Comparison of ENCODE assay signal across 27 cellular contexts in genomic region chr17:22128171-22128570, GRCh38.
"Had no signal": no experiment of that assay in that cellular context is flagged by ENCODE, and none has a peak within 500 bp of the region (broad histone marks: within the 10 kb centered on the region; RNA-seq: fewer than 3 reads in every experiment).

No MANE protein-coding gene starts in this region.

- H3K36me3 ChIP-seq: stomach, suprapubic skin, thoracic aorta, thyroid gland, tibial artery, tibial nerve, transverse colon, upper lobe of left lung, upper lobe of right lung, uterus, vagina had no signal

- H3K27ac ChIP-seq: stomach, suprapubic skin, testis, thoracic aorta, thyroid gland, tibial artery, tibial nerve, transverse colon, upper lobe of left lung, upper lobe of right lung, uterus, vagina had no signal

- H3K27me3 ChIP-seq: stomach, suprapubic skin, testis, thyroid gland, tibial artery, tibial nerve, transverse colon, upper lobe of left lung, upper lobe of right lung, uterus, vagina had no signal

- H3K9me3 ChIP-seq: testis, thyroid gland, tibial artery, tibial nerve, upper lobe of right lung, vagina had no signal

- DNase-seq: stimulated activated CD4-positive, alpha-beta T cell treated with anti-CD3 and anti-CD28 coated beads, Interleukin-2, amount 100 ng/mL, for 48 hours; stimulated activated CD4-positive, alpha-beta T cell treated with anti-CD3 and anti-CD28 coated beads, Interleukin-4, amount 100 ng/mL, for 1 hour; stimulated activated CD4-positive, alpha-beta T cell treated with anti-CD3 and anti-CD28 coated beads, Interleukin-4, amount 100 ng/mL, for 24 hours; stimulated activated CD4-positive, alpha-beta T cell treated with anti-CD3 and anti-CD28 coated beads, Interleukin-4, amount 100 ng/mL, for 4 hours; stimulated activated CD8-positive, alpha-beta memory T cell treated with anti-CD3 and anti-CD28 coated beads, Interleukin-4, amount 100 ng/mL, for 48 hours; stimulated activated naive B cell treated with anti-CD40 and anti-IgM and Interleukin-4, amounts not matched to agents 10 μg/mL and 1 μg/mL and 100 μg/mL, for 72 hours; stimulated activated naive CD4-positive, alpha-beta T cell; stimulated activated naive CD4-positive, alpha-beta T cell treated with Interleukin-2 at 50 U/mL for 16 hours; stimulated activated naive CD8-positive, alpha-beta T cell treated with anti-CD3 and anti-CD28 coated beads, Interleukin-15, amount 100 ng/mL, for 72 hours; stimulated activated naive CD8-positive, alpha-beta T cell treated with anti-CD3 and anti-CD28 coated beads, Interleukin-15, Interleukin-2, amounts not matched to agents 100 U/mL and 50 U/mL, for 24 hours; stomach; substantia nigra; testis; thyroid gland; tibial artery; transverse colon; trophoblast cell; upper lobe of left lung; upper lobe of right lung; uterus had no signal

- H3K4me1 ChIP-seq: stomach, suprapubic skin, testis, thyroid gland, tibial artery, tibial nerve, transverse colon, upper lobe of left lung, upper lobe of right lung, uterus, vagina had no signal

- ATAC-seq: stimulated activated effector memory CD8-positive, alpha-beta T cell treated with anti-CD3 and anti-CD28 coated beads, Interleukin-12 subunit alpha, Interleukin-12 subunit beta, amount 100 ng/mL, for 72 hours; stimulated activated memory B cell treated with anti-CD40 and anti-IgM and Interleukin-4, amounts not matched to agents 10 μg/mL and 1 μg/mL and 100 μg/mL, for 72 hours; stimulated activated naive B cell treated with anti-CD40 and anti-IgM and Interleukin-4, amounts not matched to agents 10 μg/mL and 1 μg/mL and 100 μg/mL, for 72 hours; stimulated activated naive CD8-positive, alpha-beta T cell treated with anti-CD3 and anti-CD28 coated beads, Interleukin-15, amount 100 ng/mL, for 72 hours; stimulated activated naive CD8-positive, alpha-beta T cell treated with anti-CD3 and anti-CD28 coated beads, Interleukin-15, Interleukin-2, amounts not matched to agents 100 U/mL and 50 U/mL, for 24 hours; upper lobe of right lung had no signal

- FAIRE-seq: urothelium cell line had no signal

- H3K4me3 ChIP-seq: stomach, suprapubic skin, testis, thoracic aorta, thyroid gland, tibial artery, tibial nerve, transverse colon, upper lobe of left lung, upper lobe of right lung, uterus, vagina had no signal
